ENCODE assay signal across 32 cellular contexts in the genomic region with DNA sequence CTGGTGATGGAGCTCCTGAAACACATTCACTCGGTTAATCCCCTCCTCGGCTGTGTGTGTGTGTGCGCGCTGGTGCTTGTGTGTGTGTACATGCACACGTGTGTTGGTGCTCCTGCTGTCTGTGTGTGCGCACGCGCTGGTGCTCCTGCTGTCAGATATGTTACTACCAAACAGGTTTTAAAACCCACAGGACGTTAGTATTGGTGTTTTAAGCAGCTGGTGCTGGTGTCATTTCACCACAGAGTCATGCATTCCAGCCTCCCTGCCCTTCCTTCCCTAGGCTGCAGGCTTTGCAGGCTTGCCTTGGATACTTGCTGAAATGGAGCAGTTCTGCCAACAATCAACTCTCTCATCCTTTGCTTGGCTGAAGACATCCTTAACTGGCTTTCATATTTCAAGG. TPM values are rescaled to one million over a fixed set of nuclear protein-coding genes. Genes with fewer than 3 reads are reported as not detected.
"Had no signal": no experiment of that assay in that cellular context is flagged by ENCODE, and none has a peak within 500 bp of the region (broad histone marks: within the 10 kb centered on the region; RNA-seq: fewer than 3 reads in every experiment).

No MANE protein-coding gene starts in this region.

- H3K4me2 ChIP-seq: SK-N-SH had no signal

- H3K9ac ChIP-seq: SK-N-SH had no signal

- DNase-seq: activated CD4-positive, alpha-beta T cell treated with anti-CD3 and anti-CD28 coated beads for 36 hours; activated CD4-positive, alpha-beta T cell treated with anti-CD3 and anti-CD28 coated beads, Interleukin-2, amount 10 ng/mL, durations not matched to agents 7 days and 5 days; activated CD4-positive, alpha-beta T cell treated with anti-CD3 and anti-CD28 coated beads, Interleukin-2, amount 50 U/mL, for 48 hours; activated CD8-positive, alpha-beta memory T cell treated with anti-CD3 and anti-CD28 coated beads, Interleukin-2, amount 50 U/mL, for 4 hours; activated CD8-positive, alpha-beta T cell treated with anti-CD3 and anti-CD28 coated beads, Interleukin-2, amount 10 ng/mL, durations not matched to agents 7 days and 5 days; activated gamma-delta T cell treated with Interleukin-2 at 50 U/mL for 16 hours; activated naive CD4-positive, alpha-beta T cell treated with anti-CD3 and anti-CD28 coated beads for 36 hours; activated T-cell treated with anti-CD3 and anti-CD28 coated beads for 4 hours; activated T-cell treated with anti-CD3 and anti-CD28 coated beads, Interleukin-2, amount 50 U/mL, for 4 hours; amniotic stem cell; aorta; brain microvascular endothelial cell; central memory CD4-positive, alpha-beta T cell; NCI-H1092 treated with DMSO at 0.1 percent for 48 hours; NCI-H1436; NCI-H187; NCI-H2029 treated with DMSO at 0.1 percent for 48 hours; NCI-H2107; NCI-H345; NCI-H524 treated with DMSO at 0.1 percent for 48 hours; SHP77; SK-N-SH; T1000 had no signal

- H3K27ac Mint-ChIP-seq: activated CD4-positive, alpha-beta T cell treated with anti-CD3 and anti-CD28 coated beads for 36 hours; activated CD4-positive, alpha-beta T cell treated with anti-CD3 and anti-CD28 coated beads, Interleukin-2, amount 10 ng/mL, durations not matched to agents 7 days and 5 days; activated CD8-positive, alpha-beta T cell treated with anti-CD3 and anti-CD28 coated beads, Interleukin-2, amount 10 ng/mL, durations not matched to agents 7 days and 5 days; activated naive CD4-positive, alpha-beta T cell treated with anti-CD3 and anti-CD28 coated beads for 36 hours had no signal

- H3K9me3 ChIP-seq: SJSA1, SK-N-SH had no signal

- ATAC-seq: activated CD4-positive, alpha-beta T cell treated with anti-CD3 and anti-CD28 coated beads for 36 hours; activated CD4-positive, CD25-positive, alpha-beta regulatory T cell treated with anti-CD3 and anti-CD28 coated beads, Interleukin-2, amount 50 U/mL, for 24 hours; activated CD8-positive, alpha-beta T cell treated with anti-CD3 and anti-CD28 coated beads, Interleukin-2, amount 10 ng/mL, durations not matched to agents 7 days and 5 days; activated naive CD4-positive, alpha-beta T cell treated with anti-CD3 and anti-CD28 coated beads, Interleukin-2, amount 50 U/mL, for 72 hours; activated T-cell treated with anti-CD3 and anti-CD28 coated beads, Interleukin-2, amount 50 U/mL, for 4 hours; K562; Panc1 had no signal

- H3K27me3 Mint-ChIP-seq: activated CD4-positive, alpha-beta T cell treated with anti-CD3 and anti-CD28 coated beads for 36 hours; activated CD4-positive, alpha-beta T cell treated with anti-CD3 and anti-CD28 coated beads, Interleukin-2, amount 10 ng/mL, durations not matched to agents 7 days and 5 days had no signal

- H3K4me3 ChIP-seq: K562, SJSA1 had no signal

- H3K27me3 ChIP-seq: brain microvascular endothelial cell, SJSA1 had no signal

- H3K4me1 ChIP-seq: SJSA1 had no signal

- H3K4me3 Mint-ChIP-seq: activated CD4-positive, alpha-beta T cell treated with anti-CD3 and anti-CD28 coated beads for 36 hours; activated CD4-positive, alpha-beta T cell treated with anti-CD3 and anti-CD28 coated beads, Interleukin-2, amount 10 ng/mL, durations not matched to agents 7 days and 5 days; activated CD8-positive, alpha-beta T cell treated with anti-CD3 and anti-CD28 coated beads, Interleukin-2, amount 10 ng/mL, durations not matched to agents 7 days and 5 days; activated naive CD4-positive, alpha-beta T cell treated with anti-CD3 and anti-CD28 coated beads for 36 hours; activated T-cell treated with anti-CD3 and anti-CD28 coated beads, Interleukin-2, amount 50 U/mL, for 4 hours; activated T-helper 1 cell treated with anti-CD3 and anti-CD28 coated beads, Interleukin-12 subunit alpha, Interleukin-12 subunit beta, Interleukin-2, Interleukin-4 antibody, amounts not matched to agents 30 ng/mL and 10 ng/mL and 1 ng/mL, durations not matched to agents 14 hours and 24 hours and 36 hours had no signal

- H3K36me3 ChIP-seq: SJSA1 had no signal

- H3K9me3 Mint-ChIP-seq: activated naive CD4-positive, alpha-beta T cell treated with anti-CD3 and anti-CD28 coated beads for 36 hours; activated naive CD4-positive, alpha-beta T cell treated with anti-CD3 and anti-CD28 coated beads, Interleukin-2, amount 50 U/mL, for 72 hours; activated T-cell treated with anti-CD3 and anti-CD28 coated beads, Interleukin-2, amount 50 U/mL, for 4 hours; activated T-helper 1 cell treated with anti-CD3 and anti-CD28 coated beads, Interleukin-12 subunit alpha, Interleukin-12 subunit beta, Interleukin-2, Interleukin-4 antibody, amounts not matched to agents 30 ng/mL and 10 ng/mL and 1 ng/mL, durations not matched to agents 14 hours and 24 hours and 36 hours had no signal

- H3K27ac ChIP-seq: brain microvascular endothelial cell, SJSA1 had no signal

RNA-seq across cellular contexts. Expression of a gene that starts 48.1 kb away (rescaled TPM):
- total RNA-seq: chondrocyte, M059J, RPMI7951, SJSA1 had no signal
